Comparison of ENCODE assay signal across 8 cellular contexts in the genomic region with DNA sequence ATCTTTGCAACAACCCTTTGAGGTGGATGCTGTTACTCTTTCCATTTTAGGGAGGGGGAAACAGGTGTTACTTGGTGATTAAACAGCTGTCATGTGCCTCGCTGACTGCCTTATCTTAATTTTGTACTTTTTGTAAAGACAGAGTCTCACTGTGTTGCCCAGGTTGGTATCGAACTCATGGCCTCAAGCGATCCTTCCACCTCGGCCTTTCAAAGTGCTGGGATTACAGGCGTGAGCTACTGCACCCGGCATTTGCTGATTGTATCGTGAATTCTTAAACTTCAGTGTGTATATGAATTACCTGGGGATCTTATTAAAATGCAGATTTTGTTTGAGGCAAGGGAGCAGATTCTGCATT. TPM values are rescaled to one million over a fixed set of nuclear protein-coding genes. Genes with fewer than 3 reads are reported as not detected.
DNase-seq lines count a peak whose midpoint lies in the region; FAIRE-seq and TF ChIP-seq lines count a peak whose summit lies in the region.

No MANE protein-coding gene starts in this region.

- H3K9me3 Mint-ChIP-seq in H9, result no peaks in the 10 kb centered on the region; a peak in 1 of 5 replicates
- H3K9me3 Mint-ChIP-seq in activated CD4-positive, alpha-beta memory T cell treated with anti-CD3 and anti-CD28 coated beads for 36 hours, result no peaks in the 10 kb centered on the region

- H3K9ac ChIP-seq in H9 (ENCODE audit: extremely low read depth, insufficient read length, low read length) (no peak overlapping the region), smooth muscle cell (ENCODE audit: low read depth) (peak overlapping the region; percentile 88)

- peaks cover 16 to 17% of the 10 kb centered on the region in 2 experiments for H3K4me1 Mint-ChIP-seq in H9
- peaks cover 44% of the 10 kb centered on the region for H3K4me1 Mint-ChIP-seq in activated CD4-positive, alpha-beta memory T cell treated with anti-CD3 and anti-CD28 coated beads for 36 hours (ENCODE audit: low read depth)

- no peaks in the 10 kb centered on the region; the same call in 1 of the 2 replicates for H3K27me3 ChIP-seq in H9 (ENCODE audit: insufficient read depth, low read length)
- H3K27me3 ChIP-seq in iPS DF 6.9 (ENCODE audit: control insufficient read depth, insufficient read depth, low read length), result no peaks in the 10 kb centered on the region
- H3K27me3 ChIP-seq in smooth muscle cell (ENCODE audit: low read depth), result no peaks in the 10 kb centered on the region

- no peak overlapping the region for H2BK15ac ChIP-seq in H9 (ENCODE audit: low read depth, low read length)

- DNase-seq in H9, result no peak
- peak; percentile 19 for DNase-seq in activated CD4-positive, alpha-beta memory T cell treated with anti-CD3 and anti-CD28 coated beads for 36 hours
- DNase-seq in iPS DF 6.9 (ENCODE audit: low read depth, low spot score), result no peak
- no peak for DNase-seq in smooth muscle cell (lab: John Stamatoyannopoulos, UW; ENCODE audit: unreplicated experiment)
- no peak for DNase-seq in pons (ENCODE audit: low spot score)
- DNase-seq in NCI-H1105 treated with DMSO at 0.1 percent for 48 hours (lab: John Stamatoyannopoulos, UW), result no peak
- no peak for DNase-seq in NOMO-1 treated with dmso at 0.1 percent for 144 hours (lab: John Stamatoyannopoulos, UW; ENCODE audit: unreplicated experiment)
- no peak for DNase-seq in HTR-8/SVneo (ENCODE audit: insufficient read length, low spot score)

- H2BK20ac ChIP-seq in H9 (ENCODE audit: low read depth, low read length, poor library complexity, severe bottlenecking), result no peak overlapping the region

- H3K36me3 ChIP-seq in iPS DF 6.9 (ENCODE audit: control insufficient read depth, insufficient read depth, low read length) (no peaks in the 10 kb centered on the region), smooth muscle cell (ENCODE audit: low read depth) (no peaks in the 10 kb centered on the region)

- TF ChIP-seq CTCF in H9 (conservative IDR thresholded peaks at IDR 0.05) (no peak), smooth muscle cell (IDR thresholded peaks at IDR 0.05; ENCODE audit: borderline replicate concordance, insufficient read depth, poor library complexity, severe bottlenecking) (no peak)

- no peak overlapping the region for H2BK120ac ChIP-seq in H9 (ENCODE audit: low read depth, low read length, poor library complexity, severe bottlenecking)

- H2AK5ac ChIP-seq in H9 (ENCODE audit: insufficient read length, low read length), result no peak overlapping the region

- no peak overlapping the region for H4K91ac ChIP-seq in H9 (ENCODE audit: insufficient read length, low read depth, low read length)

- H3K23me2 ChIP-seq in H9 (ENCODE audit: insufficient read length, low read depth, low read length, poor library complexity, severe bottlenecking), result peaks cover 3% of the 10 kb centered on the region

- no peaks in the 10 kb centered on the region for H3K79me1 ChIP-seq in H9 (ENCODE audit: insufficient read depth, low read depth, low read length, poor library complexity, severe bottlenecking)

- peak overlapping the region; percentile 52; the same call in 1 of the 2 replicates for H3K4me3 ChIP-seq in iPS DF 6.9 (ENCODE audit: low read length)
- H3K4me3 ChIP-seq in smooth muscle cell, result peak overlapping the region; percentile 80

- no peak overlapping the region for H4K8ac ChIP-seq in H9 (replicated peaks; ENCODE audit: insufficient read length, low read depth, low read length)

- H3K4ac ChIP-seq in H9 (ENCODE audit: low read depth, low read length), result no peak overlapping the region

- no peak overlapping the region for H3T11ph ChIP-seq in H9 (ENCODE audit: low read length)

- H2BK5ac ChIP-seq in H9 (ENCODE audit: insufficient read length, low read length), result no peak overlapping the region

- H3K27ac ChIP-seq in H9 (ENCODE audit: insufficient read length, low read depth, low read length) (no peak overlapping the region), iPS DF 6.9 (ENCODE audit: low read length) (no peak overlapping the region), smooth muscle cell (ENCODE audit: low read depth) (peak overlapping the region; percentile 88)

- H3F3A ChIP-seq in smooth muscle cell (ENCODE audit: low read depth), result peaks cover 4% of the 10 kb centered on the region

- POLR2A ChIA-PET in activated CD4-positive, alpha-beta memory T cell treated with anti-CD3 and anti-CD28 coated beads for 36 hours (lab: Charles Lee), result interaction anchor here (1.3 to 2.1 kb wide), 5 partner anchors 78 to 107 kb away, joined by 3 to 9 read pairs (median 7); partner anchors contain the start of gene RHOF

- peak overlapping the region; percentile 92 to 96 for H3K4me3 Mint-ChIP-seq in H9
- H3K4me3 Mint-ChIP-seq in activated CD4-positive, alpha-beta memory T cell treated with anti-CD3 and anti-CD28 coated beads for 36 hours, result peak overlapping the region; percentile 100

- no peak overlapping the region for H3K56ac ChIP-seq in H9 (ENCODE audit: insufficient read length, low read depth, low read length)

- H3K18ac ChIP-seq in H9 (ENCODE audit: insufficient read length, low read depth, low read length), result no peak overlapping the region

- FAIRE-seq in HTR-8/SVneo (lab: Jason Lieb, UNC), result no peak

- WGBS in H9 (ENCODE audit: extremely low coverage, insufficient read length, low lambda C conversion rate), result no CpG with 5 or more reads among the region's 7 CpGs
- no CpG with 5 or more reads among the region's 7 CpGs for WGBS in iPS DF 6.9 (ENCODE audit: insufficient coverage, insufficient read length)
- 14% methylated on average over 7 of the region's 7 CpGs for WGBS in smooth muscle cell (ENCODE audit: low lambda C conversion rate)

- no peaks in the 10 kb centered on the region for H4K20me1 ChIP-seq in H9 (ENCODE audit: control insufficient read depth, insufficient read depth, insufficient read length)
- H4K20me1 ChIP-seq in smooth muscle cell (ENCODE audit: low read depth), result peaks cover 28% of the 10 kb centered on the region

- no peak overlapping the region for H2AFZ ChIP-seq in H9 (ENCODE audit: low read length)
- peak overlapping the region; percentile 83 for H2AFZ ChIP-seq in smooth muscle cell (ENCODE audit: low read depth)

- H2BK12ac ChIP-seq in H9 (ENCODE audit: insufficient read length, low read depth, low read length), result no peak overlapping the region

- H3K27me3 Mint-ChIP-seq in H9 (ENCODE audit: low read depth), result peaks cover 35% of the 10 kb centered on the region
- no peaks in the 10 kb centered on the region for H3K27me3 Mint-ChIP-seq in activated CD4-positive, alpha-beta memory T cell treated with anti-CD3 and anti-CD28 coated beads for 36 hours

- no peaks in the 10 kb centered on the region for H3K4me1 ChIP-seq in H9 (ENCODE audit: insufficient read depth, low read length)
- H3K4me1 ChIP-seq in iPS DF 6.9 (ENCODE audit: control insufficient read depth, insufficient read depth, low read length), result no peaks in the 10 kb centered on the region
- peaks cover 8% of the 10 kb centered on the region for H3K4me1 ChIP-seq in smooth muscle cell (ENCODE audit: low read depth)

- intact Hi-C loops in activated CD4-positive, alpha-beta memory T cell treated with anti-CD3 and anti-CD28 coated beads for 36 hours (cut with micrococcal nuclease), result loop anchor here (2.0 to 5.0 kb wide), 7 partner anchors 30 to 857 kb away; partner anchors contain the start of genes CFAP251, MLXIP, ORAI1 and TMEM120B

- H3K23ac ChIP-seq in H9 (ENCODE audit: insufficient read length, low read depth, low read length), result no peak overlapping the region

- CTCF ChIA-PET in activated CD4-positive, alpha-beta memory T cell treated with anti-CD3 and anti-CD28 coated beads for 36 hours (lab: Charles Lee), result interaction anchor here (0.8 to 3.9 kb wide), 10 partner anchors 13 to 202 kb away, joined by 3 to 117 read pairs (median 8); partner anchors contain the start of genes RHOF and TMEM120B

- H4K5ac ChIP-seq in H9 (ENCODE audit: insufficient read length, low read depth, low read length), result no peak overlapping the region

- peak overlapping the region in 2 of 3 experiments; percentile 99 to 100; a peak in 4 of 7 replicates for H3K27ac Mint-ChIP-seq in H9
- H3K27ac Mint-ChIP-seq in activated CD4-positive, alpha-beta memory T cell treated with anti-CD3 and anti-CD28 coated beads for 36 hours, result peak overlapping the region; percentile 94

- H3K9me3 ChIP-seq in H9 (ENCODE audit: control insufficient read depth, low read depth, low read length) (no peaks in the 10 kb centered on the region), iPS DF 6.9 (ENCODE audit: control insufficient read depth, insufficient read depth, low read length) (no peaks in the 10 kb centered on the region), smooth muscle cell (replicated peaks; ENCODE audit: low read depth) (no peaks in the 10 kb centered on the region)

- H3K79me2 ChIP-seq in H9 (ENCODE audit: insufficient read depth, low read length) (no peaks in the 10 kb centered on the region), smooth muscle cell (ENCODE audit: low read depth) (peaks cover 44% of the 10 kb centered on the region)

- peak overlapping the region; percentile 80 for H3K4me2 ChIP-seq in H9 (ENCODE audit: insufficient read depth, insufficient read length, low read length)
- H3K4me2 ChIP-seq in smooth muscle cell, result peak overlapping the region; percentile 89

- H3K14ac ChIP-seq in H9 (ENCODE audit: insufficient read depth, low read length), result no peak overlapping the region

- H3K36me3 Mint-ChIP-seq in H9 (ENCODE audit: insufficient read depth in 1 of 3, low read depth in 3 of 3), result peaks cover 2 to 18% (median 10%) of the 10 kb centered on the region in 3 experiments; a peak in 5 of 7 replicates
- H3K36me3 Mint-ChIP-seq in activated CD4-positive, alpha-beta memory T cell treated with anti-CD3 and anti-CD28 coated beads for 36 hours, result peaks cover 5% of the 10 kb centered on the region

RNA-seq across cellular contexts. Expression of gene PSMD9, which starts 0.7 kb away (rescaled TPM):
- total RNA-seq in H9 (2021), result 39.9 and 41.2 TPM in 2 replicates
- total RNA-seq in activated CD4-positive, alpha-beta memory T cell treated with anti-CD3 and anti-CD28 coated beads for 36 hours, result 10 to 100 TPM; 60.7 to 64.1 TPM
- 33.9 and 42.4 TPM in 2 replicates for total RNA-seq in smooth muscle cell
- polyA plus RNA-seq in smooth muscle cell, result 87.3 and 87.7 TPM in 2 replicates

RNA-seq across cellular contexts. Expression of gene CFAP251, which starts 29.1 kb away (rescaled TPM):
- 0.81 and 0.97 TPM in 2 replicates for total RNA-seq in H9 (2021)
- 1 to 10 TPM; 1.3 to 1.6 TPM for total RNA-seq in activated CD4-positive, alpha-beta memory T cell treated with anti-CD3 and anti-CD28 coated beads for 36 hours
- total RNA-seq in smooth muscle cell, result 5.0 and 8.6 TPM in 2 replicates
- polyA plus RNA-seq in smooth muscle cell, result 1.2 and 7.1 TPM in 2 replicates

RNA-seq across cellular contexts. Expression of gene HPD, which starts 30.6 kb away (rescaled TPM):
- 0.22 TPM in 1 of 2 replicates, not detected in the other for total RNA-seq in H9 (2021)
- not detected for total RNA-seq in activated CD4-positive, alpha-beta memory T cell treated with anti-CD3 and anti-CD28 coated beads for 36 hours
- not detected in 2 replicates for total RNA-seq in smooth muscle cell
- polyA plus RNA-seq in smooth muscle cell, result 0.53 TPM in 1 of 2 replicates, not detected in the other
